1 cellular context compared by ENCODE assay signal in the genomic region with DNA sequence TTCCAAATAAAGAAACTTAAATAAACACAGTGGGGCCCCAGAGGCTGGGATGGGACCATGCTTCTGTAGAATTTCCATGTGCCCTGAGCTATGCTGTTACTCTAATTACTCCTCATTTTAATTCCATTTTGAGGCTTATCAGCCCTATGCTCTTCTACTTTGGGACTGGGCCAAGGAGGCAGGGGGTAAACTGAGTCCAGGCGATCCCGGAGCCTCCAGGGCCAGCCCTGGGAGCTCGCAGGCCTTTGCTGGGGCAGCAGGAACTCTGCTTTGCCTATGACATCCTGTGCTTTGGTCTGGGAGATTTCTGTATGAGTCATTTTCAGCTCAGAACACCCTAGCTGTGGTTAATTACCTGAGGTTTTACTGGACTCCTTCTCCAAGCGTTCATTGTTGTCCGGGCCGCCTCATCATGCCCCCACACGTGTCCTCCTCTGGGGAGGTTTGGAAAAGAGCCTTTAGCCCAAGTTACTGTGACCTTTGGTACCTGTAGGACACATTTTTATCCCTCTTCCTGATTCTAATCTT.
TF ChIP-seq lines count a peak whose summit lies in the region.

No MANE protein-coding gene starts in this region.

TF ChIP-seq in GM12878, 131 proteins besides CTCF, POLR2A, EP300 and RAD21 (continued from another document and continues in another):
- TF ChIP-seq, protein P1, sequence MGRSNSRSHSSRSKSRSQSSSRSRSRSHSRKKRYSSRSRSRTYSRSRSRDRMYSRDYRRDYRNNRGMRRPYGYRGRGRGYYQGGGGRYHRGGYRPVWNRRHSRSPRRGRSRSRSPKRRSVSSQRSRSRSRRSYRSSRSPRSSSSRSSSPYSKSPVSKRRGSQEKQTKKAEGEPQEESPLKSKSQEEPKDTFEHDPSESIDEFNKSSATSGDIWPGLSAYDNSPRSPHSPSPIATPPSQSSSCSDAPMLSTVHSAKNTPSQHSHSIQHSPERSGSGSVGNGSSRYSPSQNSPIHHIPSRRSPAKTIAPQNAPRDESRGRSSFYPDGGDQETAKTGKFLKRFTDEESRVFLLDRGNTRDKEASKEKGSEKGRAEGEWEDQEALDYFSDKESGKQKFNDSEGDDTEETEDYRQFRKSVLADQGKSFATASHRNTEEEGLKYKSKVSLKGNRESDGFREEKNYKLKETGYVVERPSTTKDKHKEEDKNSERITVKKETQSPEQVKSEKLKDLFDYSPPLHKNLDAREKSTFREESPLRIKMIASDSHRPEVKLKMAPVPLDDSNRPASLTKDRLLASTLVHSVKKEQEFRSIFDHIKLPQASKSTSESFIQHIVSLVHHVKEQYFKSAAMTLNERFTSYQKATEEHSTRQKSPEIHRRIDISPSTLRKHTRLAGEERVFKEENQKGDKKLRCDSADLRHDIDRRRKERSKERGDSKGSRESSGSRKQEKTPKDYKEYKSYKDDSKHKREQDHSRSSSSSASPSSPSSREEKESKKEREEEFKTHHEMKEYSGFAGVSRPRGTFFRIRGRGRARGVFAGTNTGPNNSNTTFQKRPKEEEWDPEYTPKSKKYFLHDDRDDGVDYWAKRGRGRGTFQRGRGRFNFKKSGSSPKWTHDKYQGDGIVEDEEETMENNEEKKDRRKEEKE (IDR thresholded peaks at IDR 0.05): no peak
- peak; percentile 55 for TF ChIP-seq SKIL (IDR thresholded peaks at IDR 0.05; ENCODE audit: low read depth, poor library complexity, severe bottlenecking)
- TF ChIP-seq LARP7 (IDR thresholded peaks at IDR 0.05): no peak
- TF ChIP-seq BACH1 (IDR thresholded peaks at IDR 0.05; ENCODE audit: borderline replicate concordance): peak; percentile 57; the same call in 1 of the 2 replicates
- peak; percentile 59; the same call in 1 of the 2 replicates for TF ChIP-seq JUND (IDR thresholded peaks at IDR 0.05; ENCODE audit: low read depth, low read length)
- 0 out of 2 replicates have a peak, but pooled peaks have one; percentile 37 for TF ChIP-seq MXI1 (IDR thresholded peaks at IDR 0.05; ENCODE audit: low read depth, low read length)
- TF ChIP-seq ZNF217 (IDR thresholded peaks at IDR 0.05): peak; percentile 85
- TF ChIP-seq MTA2 (IDR thresholded peaks at IDR 0.05; ENCODE audit: low read depth): peak; percentile 97
- peak; percentile 31; the same call in 1 of the 2 replicates for TF ChIP-seq JUNB (IDR thresholded peaks at IDR 0.05)
- peak; percentile 67; the same call in 1 of the 2 replicates for TF ChIP-seq PAX5 (IDR thresholded peaks at IDR 0.05; ENCODE audit: borderline replicate concordance, low read depth, low read length)
- peak; percentile 98 for TF ChIP-seq IKZF1 (conservative IDR thresholded peaks at IDR 0.05)
- no peak for TF ChIP-seq SREBF2 (IDR thresholded peaks at IDR 0.05; ENCODE audit: low read length)
- TF ChIP-seq ZNF592 (IDR thresholded peaks at IDR 0.05): no peak
- TF ChIP-seq EED (IDR thresholded peaks at IDR 0.05; ENCODE audit: low read depth): 0 out of 2 replicates have a peak, but pooled peaks have one; percentile 16
- 0 out of 2 replicates have a peak, but pooled peaks have one; percentile 47 for TF ChIP-seq TBL1XR1 (IDR thresholded peaks at IDR 0.05; ENCODE audit: low read depth, low read length)
- TF ChIP-seq PAX8 (IDR thresholded peaks at IDR 0.05): no peak
- no peak for TF ChIP-seq HDGF (IDR thresholded peaks at IDR 0.05)
- TF ChIP-seq CBX3 (IDR thresholded peaks at IDR 0.05; ENCODE audit: borderline replicate concordance, low read depth): no peak
- TF ChIP-seq GABPA (IDR thresholded peaks at IDR 0.05; ENCODE audit: low read depth): no peak
- TF ChIP-seq, protein P2, sequence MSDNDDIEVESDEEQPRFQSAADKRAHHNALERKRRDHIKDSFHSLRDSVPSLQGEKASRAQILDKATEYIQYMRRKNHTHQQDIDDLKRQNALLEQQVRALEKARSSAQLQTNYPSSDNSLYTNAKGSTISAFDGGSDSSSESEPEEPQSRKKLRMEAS (IDR thresholded peaks at IDR 0.05; ENCODE audit: low read depth, low read length): no peak
- no peak for TF ChIP-seq TCF3 (IDR thresholded peaks at IDR 0.05; ENCODE audit: borderline replicate concordance, insufficient read depth, low read depth, low read length)
- TF ChIP-seq DPF2 (IDR thresholded peaks at IDR 0.05): peak; percentile 93; the same call in 1 of the 2 replicates
- no peak for TF ChIP-seq SMC3 (IDR thresholded peaks at IDR 0.05; ENCODE audit: borderline replicate concordance, low read length)
- peak; percentile 60; the same call in 1 of the 2 replicates for TF ChIP-seq IRF4 (IDR thresholded peaks at IDR 0.05; ENCODE audit: low read depth, low read length)
- TF ChIP-seq, protein P3, sequence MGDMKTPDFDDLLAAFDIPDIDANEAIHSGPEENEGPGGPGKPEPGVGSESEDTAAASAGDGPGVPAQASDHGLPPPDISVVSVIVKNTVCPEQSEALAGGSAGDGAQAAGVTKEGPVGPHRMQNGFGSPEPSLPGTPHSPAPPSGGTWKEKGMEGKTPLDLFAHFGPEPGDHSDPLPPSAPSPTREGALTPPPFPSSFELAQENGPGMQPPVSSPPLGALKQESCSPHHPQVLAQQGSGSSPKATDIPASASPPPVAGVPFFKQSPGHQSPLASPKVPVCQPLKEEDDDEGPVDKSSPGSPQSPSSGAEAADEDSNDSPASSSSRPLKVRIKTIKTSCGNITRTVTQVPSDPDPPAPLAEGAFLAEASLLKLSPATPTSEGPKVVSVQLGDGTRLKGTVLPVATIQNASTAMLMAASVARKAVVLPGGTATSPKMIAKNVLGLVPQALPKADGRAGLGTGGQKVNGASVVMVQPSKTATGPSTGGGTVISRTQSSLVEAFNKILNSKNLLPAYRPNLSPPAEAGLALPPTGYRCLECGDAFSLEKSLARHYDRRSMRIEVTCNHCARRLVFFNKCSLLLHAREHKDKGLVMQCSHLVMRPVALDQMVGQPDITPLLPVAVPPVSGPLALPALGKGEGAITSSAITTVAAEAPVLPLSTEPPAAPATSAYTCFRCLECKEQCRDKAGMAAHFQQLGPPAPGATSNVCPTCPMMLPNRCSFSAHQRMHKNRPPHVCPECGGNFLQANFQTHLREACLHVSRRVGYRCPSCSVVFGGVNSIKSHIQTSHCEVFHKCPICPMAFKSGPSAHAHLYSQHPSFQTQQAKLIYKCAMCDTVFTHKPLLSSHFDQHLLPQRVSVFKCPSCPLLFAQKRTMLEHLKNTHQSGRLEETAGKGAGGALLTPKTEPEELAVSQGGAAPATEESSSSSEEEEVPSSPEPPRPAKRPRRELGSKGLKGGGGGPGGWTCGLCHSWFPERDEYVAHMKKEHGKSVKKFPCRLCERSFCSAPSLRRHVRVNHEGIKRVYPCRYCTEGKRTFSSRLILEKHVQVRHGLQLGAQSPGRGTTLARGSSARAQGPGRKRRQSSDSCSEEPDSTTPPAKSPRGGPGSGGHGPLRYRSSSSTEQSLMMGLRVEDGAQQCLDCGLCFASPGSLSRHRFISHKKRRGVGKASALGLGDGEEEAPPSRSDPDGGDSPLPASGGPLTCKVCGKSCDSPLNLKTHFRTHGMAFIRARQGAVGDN (IDR thresholded peaks at IDR 0.05): 0 out of 2 replicates have a peak, but pooled peaks have one; percentile 39
- 0 out of 2 replicates have a peak, but pooled peaks have one; percentile 61 for TF ChIP-seq ZSCAN29 (IDR thresholded peaks at IDR 0.05)
- TF ChIP-seq, protein P4, sequence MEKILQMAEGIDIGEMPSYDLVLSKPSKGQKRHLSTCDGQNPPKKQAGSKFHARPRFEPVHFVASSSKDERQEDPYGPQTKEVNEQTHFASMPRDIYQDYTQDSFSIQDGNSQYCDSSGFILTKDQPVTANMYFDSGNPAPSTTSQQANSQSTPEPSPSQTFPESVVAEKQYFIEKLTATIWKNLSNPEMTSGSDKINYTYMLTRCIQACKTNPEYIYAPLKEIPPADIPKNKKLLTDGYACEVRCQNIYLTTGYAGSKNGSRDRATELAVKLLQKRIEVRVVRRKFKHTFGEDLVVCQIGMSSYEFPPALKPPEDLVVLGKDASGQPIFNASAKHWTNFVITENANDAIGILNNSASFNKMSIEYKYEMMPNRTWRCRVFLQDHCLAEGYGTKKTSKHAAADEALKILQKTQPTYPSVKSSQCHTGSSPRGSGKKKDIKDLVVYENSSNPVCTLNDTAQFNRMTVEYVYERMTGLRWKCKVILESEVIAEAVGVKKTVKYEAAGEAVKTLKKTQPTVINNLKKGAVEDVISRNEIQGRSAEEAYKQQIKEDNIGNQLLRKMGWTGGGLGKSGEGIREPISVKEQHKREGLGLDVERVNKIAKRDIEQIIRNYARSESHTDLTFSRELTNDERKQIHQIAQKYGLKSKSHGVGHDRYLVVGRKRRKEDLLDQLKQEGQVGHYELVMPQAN (conservative IDR thresholded peaks at IDR 0.05): no peak
- TF ChIP-seq BCL11A (IDR thresholded peaks at IDR 0.05; ENCODE audit: low read depth, low read length): peak; percentile 90
- TF ChIP-seq ASH2L (IDR thresholded peaks at IDR 0.05; ENCODE audit: borderline replicate concordance, low read depth): no peak
- peak; percentile 91 for TF ChIP-seq RELB (IDR thresholded peaks at IDR 0.05; ENCODE audit: low read depth)
- peak; percentile 85 for TF ChIP-seq RUNX3 (IDR thresholded peaks at IDR 0.05; ENCODE audit: low read length)
- TF ChIP-seq POU2F2 (IDR thresholded peaks at IDR 0.05; ENCODE audit: borderline replicate concordance, low read depth, low read length): peak; percentile 91; the same call in 2 of the 3 replicates
- peak; percentile 85 to 86 for TF ChIP-seq BHLHE40 (IDR thresholded peaks at IDR 0.05; ENCODE audit: borderline replicate concordance in 1 of 2, low read depth in 2 of 2, low read length in 1 of 2)
- TF ChIP-seq CHD4 (IDR thresholded peaks at IDR 0.05): no peak
- TF ChIP-seq ZNF24 (IDR thresholded peaks at IDR 0.05): peak; percentile 73
- peak; percentile 86 for TF ChIP-seq NR2F1 (conservative IDR thresholded peaks at IDR 0.05)
- TF ChIP-seq ZNF622 (IDR thresholded peaks at IDR 0.05): no peak
